12 cellular contexts compared by ENCODE assay signal in genomic region chr20:48797275-48797825, GRCh38. TPM values are rescaled to one million over a fixed set of nuclear protein-coding genes. Genes with fewer than 3 reads are reported as not detected.
DNase-seq lines count a peak whose midpoint lies in the region; ATAC-seq and TF ChIP-seq lines count a peak whose summit lies in the region.
"Had no signal": no experiment of that assay in that cellular context is flagged by ENCODE, and none has a peak within 500 bp of the region (broad histone marks: within the 10 kb centered on the region; RNA-seq: fewer than 3 reads in every experiment).

No MANE protein-coding gene starts in this region.

- H3K27ac Mint-ChIP-seq in activated naive CD4-positive, alpha-beta T cell treated with anti-CD3 and anti-CD28 coated beads, Interleukin-2, amount 50 U/mL, for 72 hours: peak overlapping the region; percentile 52 to 61
- no peak overlapping the region for H3K27ac Mint-ChIP-seq in osteocyte (ENCODE audit: unreplicated experiment)

- ATAC-seq in activated naive CD4-positive, alpha-beta T cell treated with anti-CD3 and anti-CD28 coated beads, Interleukin-2, amount 50 U/mL, for 72 hours: no peak
- ATAC-seq in upper lobe of right lung: peak; percentile 63
- no peak for ATAC-seq in activated CD4-positive, CD25-positive, alpha-beta regulatory T cell treated with anti-CD3 and anti-CD28 coated beads, Interleukin-2, amount 50 U/mL, for 24 hours
- ATAC-seq: activated T-cell treated with anti-CD3 and anti-CD28 coated beads, Interleukin-2, amount 50 U/mL, for 72 hours had no signal

- 46 to 54% methylated on average over 15 of the region's 15 CpGs for WGBS in ectodermal cell, 2 experiments

- H3K27me3 ChIP-seq in ectodermal cell (ENCODE audit: control insufficient read depth, insufficient read depth, low read length, poor library complexity, severe bottlenecking) (no peaks in the 10 kb centered on the region), upper lobe of right lung (no peaks in the 10 kb centered on the region)

- H3K4me1 Mint-ChIP-seq in osteocyte (ENCODE audit: unreplicated experiment): peaks cover 24% of the 10 kb centered on the region

- no peaks in the 10 kb centered on the region for H3K36me3 Mint-ChIP-seq in activated naive CD4-positive, alpha-beta T cell treated with anti-CD3 and anti-CD28 coated beads, Interleukin-2, amount 50 U/mL, for 72 hours
- H3K36me3 Mint-ChIP-seq in osteocyte (ENCODE audit: unreplicated experiment): no peaks in the 10 kb centered on the region

- no peaks in the 10 kb centered on the region for H3K27me3 Mint-ChIP-seq in osteocyte (ENCODE audit: unreplicated experiment)

- H3K27ac ChIP-seq in ectodermal cell (ENCODE audit: insufficient read depth, low read depth, low read length, poor library complexity, severe bottlenecking): peak overlapping the region; percentile 41
- H3K27ac ChIP-seq in upper lobe of right lung: no peak overlapping the region

- intact Hi-C loops in upper lobe of right lung (cut with DNase I): no loop called here

- TF ChIP-seq CTCF in upper lobe of right lung (IDR thresholded peaks at IDR 0.05) (no peak), osteocyte (IDR thresholded peaks at IDR 0.05) (no peak)

- DNase-seq in activated naive CD4-positive, alpha-beta T cell treated with anti-CD3 and anti-CD28 coated beads, Interleukin-2, amount 50 U/mL, for 72 hours (ENCODE audit: low spot score in 2 of 2): no peak
- DNase-seq in activated naive CD4-positive, alpha-beta T cell treated with anti-CD3 and anti-CD28 coated beads, Interleukin-2, amount 50 U/mL, for 16 hours: no peak
- DNase-seq in middle frontal gyrus (ENCODE audit: extremely low spot score, low spot score): peak; percentile 63
- DNase-seq in upper lobe of right lung: peak; percentile 63
- DNase-seq in stimulated activated CD8-positive, alpha-beta memory T cell treated with anti-CD3 and anti-CD28 coated beads, Interleukin-4, amount 100 ng/mL, for 48 hours: no peak
- DNase-seq in osteocyte (ENCODE audit: extremely low spot score, unreplicated experiment): no peak
- DNase-seq: activated T-cell treated with anti-CD3 and anti-CD28 coated beads, Interleukin-2, amount 50 U/mL, for 72 hours; effector memory CD4-positive, alpha-beta T cell; NCI-H226; T-helper 1 cell had no signal

- H3K4me3 ChIP-seq in ectodermal cell (ENCODE audit: insufficient read depth, low read depth, low read length) (no peak overlapping the region), upper lobe of right lung (no peak overlapping the region)

- H3K4me3 Mint-ChIP-seq in osteocyte (ENCODE audit: unreplicated experiment): no peak overlapping the region
- H3K4me3 Mint-ChIP-seq: activated T-cell treated with anti-CD3 and anti-CD28 coated beads, Interleukin-2, amount 50 U/mL, for 72 hours had no signal

- H3K36me3 ChIP-seq in ectodermal cell (ENCODE audit: control insufficient read depth, insufficient read depth, low read length): no peaks in the 10 kb centered on the region
- no peaks in the 10 kb centered on the region for H3K36me3 ChIP-seq in upper lobe of right lung

- peaks cover 44% of the 10 kb centered on the region for H3K4me1 ChIP-seq in ectodermal cell (ENCODE audit: control insufficient read depth, insufficient read depth, low read length)
- peaks cover 20% of the 10 kb centered on the region for H3K4me1 ChIP-seq in upper lobe of right lung

- H3K9me3 Mint-ChIP-seq in activated naive CD4-positive, alpha-beta T cell treated with anti-CD3 and anti-CD28 coated beads, Interleukin-2, amount 50 U/mL, for 72 hours: no peaks in the 10 kb centered on the region
- H3K9me3 Mint-ChIP-seq in osteocyte (ENCODE audit: unreplicated experiment): no peaks in the 10 kb centered on the region
- H3K9me3 Mint-ChIP-seq: activated T-cell treated with anti-CD3 and anti-CD28 coated beads, Interleukin-2, amount 50 U/mL, for 72 hours had no signal

- H3K9me3 ChIP-seq in ectodermal cell (ENCODE audit: control insufficient read depth, low read length): no peaks in the 10 kb centered on the region
- no peaks in the 10 kb centered on the region for H3K9me3 ChIP-seq in upper lobe of right lung

RNA-seq across cellular contexts. Expression of gene PREX1, which starts 30.4 kb away (rescaled TPM):
- 10 to 100 TPM; 30.6 to 51.8 TPM for total RNA-seq in activated naive CD4-positive, alpha-beta T cell treated with anti-CD3 and anti-CD28 coated beads, Interleukin-2, amount 50 U/mL, for 72 hours
- polyA plus RNA-seq in ectodermal cell (2013, experiment 1 of 4): 25.4 TPM
- 22.7 TPM for polyA plus RNA-seq in ectodermal cell (2013, experiment 2 of 4)
- polyA plus RNA-seq in ectodermal cell (2013, experiment 3 of 4): 20.4 TPM
- 20.3 TPM for polyA plus RNA-seq in ectodermal cell (2013, experiment 4 of 4)
- total RNA-seq in upper lobe of right lung: 66.0 TPM
- 22.2 and 24.2 TPM in 2 replicates for total RNA-seq in osteocyte

Comparison
In these comparisons a context has a peak if more than half of its experiments do, and no peak if none do; other contexts are left out.
1. DNase-seq: peak in middle frontal gyrus (single experiment) and upper lobe of right lung (single experiment); none in activated naive CD4-positive, alpha-beta T cell treated with anti-CD3 and anti-CD28 coated beads, Interleukin-2, amount 50 U/mL, for 72 hours (0 of 2), activated naive CD4-positive, alpha-beta T cell treated with anti-CD3 and anti-CD28 coated beads, Interleukin-2, amount 50 U/mL, for 16 hours (single experiment), stimulated activated CD8-positive, alpha-beta memory T cell treated with anti-CD3 and anti-CD28 coated beads, Interleukin-4, amount 100 ng/mL, for 48 hours (single experiment) and osteocyte (single experiment).